10 cellular contexts compared by ENCODE assay signal in the genomic region with DNA sequence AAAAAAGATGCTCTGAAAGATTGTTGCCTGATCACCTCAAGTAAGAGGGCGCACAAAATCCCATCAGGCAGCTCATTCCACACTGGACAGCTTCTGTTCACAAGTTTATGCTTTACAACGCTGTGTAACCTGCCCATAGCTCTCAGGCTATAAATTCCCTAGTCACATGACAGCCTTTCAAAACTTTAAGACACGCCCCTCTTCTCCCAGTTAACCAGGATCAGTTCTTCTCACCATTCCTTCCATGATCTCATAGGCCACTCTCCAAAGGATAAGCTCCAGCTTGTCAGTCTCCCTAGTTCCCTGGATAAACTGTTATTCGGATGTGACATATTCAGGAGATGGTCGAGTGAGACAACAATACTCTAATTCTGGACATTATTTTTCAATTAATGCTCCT. TPM values are rescaled to one million over a fixed set of nuclear protein-coding genes. Genes with fewer than 3 reads are reported as not detected.
DNase-seq lines count a peak whose midpoint lies in the region; ATAC-seq and TF ChIP-seq lines count a peak whose summit lies in the region.
"Had no signal": no experiment of that assay in that cellular context is flagged by ENCODE, and none has a peak within 500 bp of the region (broad histone marks: within the 10 kb centered on the region; RNA-seq: fewer than 3 reads in every experiment).

No MANE protein-coding gene starts in this region.

- H3K36me3 ChIP-seq in body of pancreas (replicated peaks in 1 of 2; ENCODE audit: insufficient read depth in 1 of 2, low read depth in 2 of 2), result no peaks in the 10 kb centered on the region

- no peaks in the 10 kb centered on the region for H3K27me3 ChIP-seq in body of pancreas

- ATAC-seq in body of pancreas, result peak; percentile 47
- peak; percentile 98 for ATAC-seq in left colon
- no peak for ATAC-seq in HG02623 (IDR thresholded peaks at IDR 0.05; ENCODE audit: unreplicated experiment)

- WGBS in body of pancreas, 2 donors, result 57 to 58% methylated on average over 5 of the region's 5 CpGs

- DNase-seq in ACHN (peak; percentile 29), HT-29 (ENCODE audit: low spot score) (peak; percentile 40), body of pancreas (no peak), left colon (no peak), posterior cingulate gyrus (no peak), C1 segment of cervical spinal cord (lab: John Stamatoyannopoulos, UW) (no peak)
- DNase-seq in activated CD8-positive, alpha-beta memory T cell treated with anti-CD3 and anti-CD28 coated beads for 24 hours, result no peak
- DNase-seq: activated naive CD8-positive, alpha-beta T cell treated with anti-CD3 and anti-CD28 coated beads, Interleukin-2, amount 10 ng/mL, durations not matched to agents 7 days and 5 days; NCI-H524 treated with DMSO at 0.1 percent for 48 hours had no signal

- H3K9me3 ChIP-seq in body of pancreas, result no peaks in the 10 kb centered on the region

- no peak for TF ChIP-seq POLR2A in body of pancreas (IDR thresholded peaks at IDR 0.05)

- H3K4me1 ChIP-seq in body of pancreas, result peaks cover 69% of the 10 kb centered on the region

- H3K4me3 ChIP-seq in body of pancreas, result no peak overlapping the region

- no peak for TF ChIP-seq CTCF in body of pancreas (IDR thresholded peaks at IDR 0.05)

- no peak overlapping the region for H3K27ac ChIP-seq in body of pancreas

- in situ Hi-C loops in ACHN (cut with HindIII; ENCODE audit: low pct_ligation_motif_present, low pct_unique_long_range_greater_than_20kb, low sequenced_read_pairs), result no loop called here

- intact Hi-C loops in body of pancreas (cut with DNase I), result no loop called here
- intact Hi-C loops in left colon (cut with DNase I, micrococcal nuclease), result no loop called here
- intact Hi-C loops in posterior cingulate gyrus (cut with DNase I), result no loop called here

RNA-seq across cellular contexts. Expression of a gene that starts 15.0 kb away (rescaled TPM):
- total RNA-seq in HT-29 (2014; rRNA removed; shearing (Covaris generic)), result 37.2 and 43.3 TPM in 2 replicates
- total RNA-seq in body of pancreas, result 10 to 100 TPM; 28.0 to 28.7 TPM
- total RNA-seq in left colon, result 10 to 100 TPM; 52.5 to 54.2 TPM

RNA-seq across cellular contexts. Expression of a gene that starts 42.1 kb away (rescaled TPM):
- total RNA-seq in HT-29 (2014; rRNA removed; shearing (Covaris generic)), result 69.7 and 76.9 TPM in 2 replicates
- 10 to 100 TPM; 18.1 to 32.7 TPM for total RNA-seq in body of pancreas
- 10 to 100 TPM; 33.1 to 34.1 TPM for total RNA-seq in left colon

RNA-seq across cellular contexts. Expression of a gene that starts 42.4 kb away (rescaled TPM):
- total RNA-seq in HT-29 (2014; rRNA removed; shearing (Covaris generic)), result 14.9 and 16.3 TPM in 2 replicates
- 1 to 10 TPM; 2.9 to 3.0 TPM for total RNA-seq in body of pancreas
- 1 to 10 TPM; 3.7 to 4.0 TPM for total RNA-seq in left colon

Comparison
In these comparisons a context has a peak if more than half of its experiments do, and no peak if none do; other contexts are left out.
1. DNase-seq: peak in ACHN (single experiment) and HT-29 (single experiment); none in body of pancreas (0 of 4), left colon (0 of 2), activated CD8-positive, alpha-beta memory T cell treated with anti-CD3 and anti-CD28 coated beads for 24 hours (single experiment), posterior cingulate gyrus (0 of 10) and C1 segment of cervical spinal cord (0 of 14).